In the genomic region with DNA sequence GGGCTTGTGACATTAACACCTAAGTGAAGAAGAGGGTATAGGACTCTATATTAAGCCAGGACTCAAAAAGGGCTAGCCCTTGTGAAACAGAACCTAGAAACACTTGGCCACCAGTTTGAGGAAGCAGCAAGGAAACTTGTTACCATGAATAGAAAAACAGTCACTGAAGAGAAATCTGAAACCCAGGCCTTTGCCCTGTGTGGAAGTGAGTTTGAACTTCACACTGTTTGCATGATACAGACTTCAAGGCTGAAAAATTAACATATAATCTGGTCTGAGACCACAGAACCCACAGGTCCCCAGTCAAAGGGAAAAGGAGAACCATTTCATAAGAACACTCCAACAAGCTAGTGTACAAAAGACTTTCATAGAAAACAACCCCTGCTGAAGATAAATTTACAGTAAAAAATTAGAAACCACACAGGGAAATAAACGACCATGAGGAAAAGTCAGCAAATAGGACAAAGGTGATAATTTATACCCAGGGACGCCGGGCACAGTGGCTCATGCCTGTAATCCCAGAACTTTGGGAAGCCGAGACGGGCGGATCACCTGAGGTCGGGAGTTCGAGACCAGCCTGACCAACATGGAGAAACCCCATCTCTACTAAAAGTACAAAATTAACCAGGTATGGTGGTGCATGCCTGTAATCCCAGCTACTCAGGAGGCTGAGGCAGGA, we compare ENCODE assay signal across 16 cellular contexts.
A peak's percentile ranks its signal among the peaks of the same experiment; 100 is the strongest.
DNase-seq lines count a peak whose midpoint lies in the region; ATAC-seq and TF ChIP-seq lines count a peak whose summit lies in the region.
"Had no signal": no experiment of that assay in that cellular context is flagged by ENCODE, and none has a peak within 500 bp of the region (broad histone marks: within the 10 kb centered on the region; RNA-seq: fewer than 3 reads in every experiment).

No MANE protein-coding gene starts in this region.

- peak; percentile 54 for DNase-seq in GM06990 (ENCODE audit: extremely low read depth, insufficient read length)
- peak; percentile 82 to 98 for DNase-seq in NOMO-1 (lab: John Stamatoyannopoulos, UW; ENCODE audit: unreplicated experiment in 2 of 2)
- no peak for DNase-seq in AML-193 (lab: John Stamatoyannopoulos, UW)
- no peak for DNase-seq in GF-D8 (lab: John Stamatoyannopoulos, UW)
- no peak for DNase-seq in NCI-H526 (lab: John Stamatoyannopoulos, UW)
- no peak for DNase-seq in HEK293T (ENCODE audit: extremely low spot score)
- DNase-seq: activated CD8-positive, alpha-beta memory T cell treated with anti-CD3 and anti-CD28 coated beads, Interleukin-2, amount 10 ng/mL, durations not matched to agents 7 days and 5 days; adrenal gland; DMS 273 treated with DMSO at 0.1 percent for 48 hours; left cardiac atrium; NCI-H1105 treated with DMSO at 0.1 percent for 48 hours; stimulated activated CD4-positive, alpha-beta T cell treated with anti-CD3 and anti-CD28 coated beads, Interleukin-12 subunit alpha, Interleukin-12 subunit beta, amount 100 ng/mL, for 4 hours had no signal

- TF ChIP-seq CTCF in GM06990 (IDR thresholded peaks at IDR 0.05; ENCODE audit: insufficient read depth, low read length, poor library complexity, severe bottlenecking) = no peak

- POLR2A ChIA-PET in HEK293T (lab: Yijun Ruan, JAX) = no interaction called here

- ATAC-seq in GM19467 (IDR thresholded peaks at IDR 0.05; ENCODE audit: unreplicated experiment) (peak; percentile 86), HG03060 (IDR thresholded peaks at IDR 0.05; ENCODE audit: low read depth, unreplicated experiment) (peak; percentile 77)
- ATAC-seq: activated CD8-positive, alpha-beta memory T cell treated with anti-CD3 and anti-CD28 coated beads, Interleukin-2, amount 10 ng/mL, durations not matched to agents 7 days and 5 days; gastroesophageal sphincter; left cardiac atrium had no signal

- CTCF ChIA-PET in HEK293T (lab: Yijun Ruan, JAX) = no interaction called here

- no peaks in the 10 kb centered on the region for H3K36me3 ChIP-seq in GM06990 (ENCODE audit: control insufficient read depth, insufficient read depth, low read length)
- H3K36me3 ChIP-seq: adrenal gland, gastroesophageal sphincter, neutrophil had no signal

- H3K4me3 ChIP-seq in GM06990 (replicated peaks; ENCODE audit: low read depth, low read length) = no peak overlapping the region
- H3K4me3 ChIP-seq: adrenal gland, gastroesophageal sphincter had no signal

- H3K27me3 ChIP-seq in GM06990 (replicated peaks; ENCODE audit: control insufficient read depth, insufficient read depth, low read length) = no peaks in the 10 kb centered on the region
- H3K27me3 ChIP-seq: adrenal gland, gastroesophageal sphincter, neutrophil had no signal

TF ChIP-seq in HEK293T, 16 proteins besides CTCF, POLR2A, EP300 and RAD21:
- TF ChIP-seq ARNT (IDR thresholded peaks at IDR 0.05) (no peak), TARDBP (IDR thresholded peaks at IDR 0.05) (no peak), FOXK2 (IDR thresholded peaks at IDR 0.05) (no peak), SUZ12 (IDR thresholded peaks at IDR 0.05) (no peak), NFRKB (IDR thresholded peaks at IDR 0.05) (no peak), CTBP1 (IDR thresholded peaks at IDR 0.05; ENCODE audit: borderline replicate concordance) (no peak), PKNOX1 (IDR thresholded peaks at IDR 0.05) (no peak), BHLHE40 (IDR thresholded peaks at IDR 0.05; ENCODE audit: borderline replicate concordance) (no peak), LEF1 (IDR thresholded peaks at IDR 0.05; ENCODE audit: borderline replicate concordance) (no peak), ZNF384 (IDR thresholded peaks at IDR 0.05) (no peak), L3MBTL2 (conservative IDR thresholded peaks at IDR 0.05) (no peak), FOXA1 (IDR thresholded peaks at IDR 0.05) (no peak), HDGF (IDR thresholded peaks at IDR 0.05; ENCODE audit: borderline replicate concordance) (no peak), ELF4 (IDR thresholded peaks at IDR 0.05) (no peak), FOXM1 (IDR thresholded peaks at IDR 0.05; ENCODE audit: borderline replicate concordance) (no peak), SP1 (IDR thresholded peaks at IDR 0.05) (no peak)

Comparison
In these comparisons a context has a peak if more than half of its experiments do, and no peak if none do; other contexts are left out.
1. DNase-seq: peak in GM06990 (single experiment) and NOMO-1 (2 of 2); none in AML-193 (0 of 2), GF-D8 (single experiment), NCI-H526 (0 of 2) and HEK293T (single experiment).